In the genomic region with DNA sequence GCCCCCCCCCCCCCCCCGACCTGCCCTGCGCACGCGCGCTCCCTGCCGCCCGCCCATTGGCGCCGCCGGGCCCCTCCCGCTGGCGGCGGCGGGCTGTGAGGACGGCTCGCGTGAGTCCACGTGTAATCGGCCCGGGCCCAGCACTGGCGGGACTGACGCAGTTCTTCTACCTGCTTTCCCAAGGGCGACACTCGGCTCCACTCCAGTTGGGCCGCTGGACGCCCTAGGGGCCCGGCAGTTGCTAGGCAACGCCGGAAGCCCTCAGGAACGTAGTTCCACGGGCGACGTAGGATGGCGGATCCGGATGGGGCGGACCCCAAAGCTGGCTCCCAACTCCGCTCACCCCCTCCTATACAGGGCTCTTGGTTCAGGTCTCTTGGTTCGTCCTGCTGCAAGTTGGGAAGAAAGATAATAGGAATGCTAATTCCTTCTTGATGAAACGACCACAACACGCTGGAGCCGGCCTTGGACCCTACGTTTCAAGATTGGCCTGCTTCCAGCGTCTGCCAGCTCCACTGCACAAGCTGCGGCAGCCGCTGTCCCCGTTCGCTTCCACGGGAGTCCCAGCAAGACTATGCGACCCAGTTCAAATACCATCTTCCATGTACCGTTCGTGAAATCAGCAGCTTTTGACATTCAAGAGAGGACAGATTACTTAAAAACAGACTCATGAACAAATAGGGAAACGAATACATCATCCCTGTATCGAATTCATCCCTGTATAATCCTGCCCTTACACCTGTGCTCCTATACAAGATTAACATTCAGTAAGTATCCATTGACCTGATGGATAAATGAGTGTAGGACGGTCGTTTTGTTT, we compare ENCODE assay signal across 8 cellular contexts. TPM values are rescaled to one million over a fixed set of nuclear protein-coding genes. Genes with fewer than 3 reads are reported as not detected.
DNase-seq lines count a peak whose midpoint lies in the region; ATAC-seq, FAIRE-seq and TF ChIP-seq lines count a peak whose summit lies in the region.

No MANE protein-coding gene starts in this region.

- H3K27ac Mint-ChIP-seq in activated T-helper 17 cell treated with anti-CD3 and anti-CD28 coated beads, Interleukin-2, amount 50 U/mL, for 72 hours, result peak overlapping the region; percentile 95
- H3K27ac Mint-ChIP-seq in natural killer cell, result peak overlapping the region; percentile 82 to 83

- H3K4me1 Mint-ChIP-seq in activated T-helper 17 cell treated with anti-CD3 and anti-CD28 coated beads, Interleukin-2, amount 50 U/mL, for 72 hours, result peaks cover 31% of the 10 kb centered on the region
- H3K4me1 Mint-ChIP-seq in natural killer cell, result peaks cover 31 to 42% of the 10 kb centered on the region in 2 donors

- peak; percentile 77 for ATAC-seq in GM21825 (IDR thresholded peaks at IDR 0.05; ENCODE audit: unreplicated experiment)
- peak; percentile 94 for ATAC-seq in activated T-helper 17 cell treated with anti-CD3 and anti-CD28 coated beads, Interleukin-2, amount 50 U/mL, for 72 hours (replicated peaks)
- ATAC-seq in natural killer cell, result peak; percentile 85 to 90 (median 88)

- H4K20me1 ChIP-seq in KMS-11 (ENCODE audit: insufficient read depth), result no peaks in the 10 kb centered on the region

- peak overlapping the region; percentile 56; the same call in 1 of the 2 replicates for H3K9ac ChIP-seq in KMS-11

- intact Hi-C loops in natural killer cell (cut with micrococcal nuclease), result loop anchor here (5.0 kb wide), 1 partner anchor 61 kb away; no protein-coding TSS in a partner anchor

- TF ChIP-seq CTCF in KMS-11 (conservative IDR thresholded peaks at IDR 0.05; ENCODE audit: low read depth, low read length) (no peak), natural killer cell (IDR thresholded peaks at IDR 0.05) (no peak)

- peaks cover 29% of the 10 kb centered on the region for H3K36me3 Mint-ChIP-seq in activated T-helper 17 cell treated with anti-CD3 and anti-CD28 coated beads, Interleukin-2, amount 50 U/mL, for 72 hours (ENCODE audit: low read depth)
- H3K36me3 Mint-ChIP-seq in natural killer cell, result no peaks in the 10 kb centered on the region

- DNase-seq in Daoy (ENCODE audit: low read depth) (peak; percentile 94), RCC 7860 (ENCODE audit: low spot score) (peak; percentile 84), fibroblast of peridontal ligament (ENCODE audit: extremely low read depth) (peak; percentile 80), natural killer cell (peak; percentile 76)
- peak; percentile 78 to 98 (median 84) for DNase-seq in stimulated activated naive CD4-positive, alpha-beta T cell (lab: John Stamatoyannopoulos, UW)

- H2AFZ ChIP-seq in KMS-11 (ENCODE audit: low read depth), result peak overlapping the region; percentile 88

- H3K27me3 ChIP-seq in KMS-11 (ENCODE audit: insufficient read depth, low read depth), result peaks cover 18% of the 10 kb centered on the region

- H3K9me3 Mint-ChIP-seq in activated T-helper 17 cell treated with anti-CD3 and anti-CD28 coated beads, Interleukin-2, amount 50 U/mL, for 72 hours, result no peaks in the 10 kb centered on the region
- H3K9me3 Mint-ChIP-seq in natural killer cell, result no peaks in the 10 kb centered on the region

- H3K36me3 ChIP-seq in KMS-11 (ENCODE audit: insufficient read depth), result no peaks in the 10 kb centered on the region

- H3K27me3 Mint-ChIP-seq in activated T-helper 17 cell treated with anti-CD3 and anti-CD28 coated beads, Interleukin-2, amount 50 U/mL, for 72 hours, result no peaks in the 10 kb centered on the region
- no peaks in the 10 kb centered on the region for H3K27me3 Mint-ChIP-seq in natural killer cell (ENCODE audit: low read depth in 2 of 2)

- FAIRE-seq in RCC 7860 (lab: Jason Lieb, UNC), result no peak

- H3K4me3 ChIP-seq in KMS-11 (IDR thresholded peaks at IDR 0.05; ENCODE audit: insufficient read depth, low read depth, low read length), result peak overlapping the region; percentile 86

- H3K4me3 Mint-ChIP-seq in activated T-helper 17 cell treated with anti-CD3 and anti-CD28 coated beads, Interleukin-2, amount 50 U/mL, for 72 hours, result peak overlapping the region; percentile 93
- H3K4me3 Mint-ChIP-seq in natural killer cell, result peak overlapping the region; percentile 93

- peak overlapping the region; percentile 98 for H3K4me2 ChIP-seq in KMS-11

- H3K79me2 ChIP-seq in KMS-11 (ENCODE audit: insufficient read depth, low read depth), result peaks cover 12% of the 10 kb centered on the region; the same call in 1 of the 2 replicates

- H3K27ac ChIP-seq in KMS-11, result no peak overlapping the region

- peaks cover 52% of the 10 kb centered on the region for H3K4me1 ChIP-seq in KMS-11 (ENCODE audit: low read depth, poor library complexity, severe bottlenecking)

RNA-seq across cellular contexts. Expression of gene MCFD2, which starts 0.4 kb away (rescaled TPM):
- total RNA-seq in Daoy (2014; rRNA removed; shearing (Covaris generic)), result 80.7 and 115 TPM in 2 replicates
- 10 to 100 TPM; 37.1 to 63.1 TPM for total RNA-seq in activated T-helper 17 cell treated with anti-CD3 and anti-CD28 coated beads, Interleukin-2, amount 50 U/mL, for 72 hours
- total RNA-seq in natural killer cell, result 10 to 100 TPM; 24.5 to 38.4 (median 34.8) TPM

RNA-seq across cellular contexts. Expression of gene TTC7A, which starts 25.0 kb away (rescaled TPM):
- total RNA-seq in Daoy (2014; rRNA removed; shearing (Covaris generic)), result 9.1 and 11.9 TPM in 2 replicates
- total RNA-seq in activated T-helper 17 cell treated with anti-CD3 and anti-CD28 coated beads, Interleukin-2, amount 50 U/mL, for 72 hours, result 10 to 100 TPM; 45.2 to 62.1 TPM
- 10 to 100 TPM; 27.2 to 41.4 (median 35.6) TPM for total RNA-seq in natural killer cell
